In the genomic region with DNA sequence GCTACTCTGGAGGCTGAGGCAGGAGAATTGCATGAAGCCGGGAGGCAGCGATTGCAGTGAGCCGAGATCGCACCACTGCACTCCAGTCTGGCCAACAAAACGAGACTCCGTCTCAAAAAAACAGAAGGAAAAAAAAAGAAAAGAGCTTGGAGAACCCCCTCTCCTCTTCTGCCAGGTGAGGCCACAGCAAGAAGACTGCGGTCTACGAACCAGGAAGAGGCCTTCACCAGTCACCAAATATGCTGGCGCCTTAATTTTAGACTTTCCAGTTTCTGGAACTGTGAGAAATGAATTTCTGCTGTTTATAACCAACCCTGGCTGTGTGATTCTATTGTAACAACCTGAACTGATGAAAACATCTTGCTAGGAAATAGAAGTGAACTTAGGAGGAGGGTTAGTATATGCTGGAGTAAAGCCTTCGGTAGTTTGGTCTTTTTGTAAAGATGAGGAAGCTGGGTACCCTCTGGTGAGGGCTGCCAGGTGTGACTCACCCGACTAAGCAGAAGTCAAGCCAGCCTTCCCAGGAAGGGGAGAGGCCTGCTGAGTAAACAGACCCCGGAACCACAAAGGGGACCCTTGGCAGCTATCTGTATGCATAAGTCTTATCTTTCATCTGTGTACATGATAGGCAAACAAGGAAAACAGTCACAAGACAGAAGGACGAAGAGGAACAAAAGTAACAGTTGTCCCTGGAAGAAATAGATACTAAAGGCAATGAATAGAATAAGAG, we compare ENCODE assay signal across 9 cellular contexts.
DNase-seq lines count a peak whose midpoint lies in the region; ATAC-seq and TF ChIP-seq lines count a peak whose summit lies in the region.
"Had no signal": no experiment of that assay in that cellular context is flagged by ENCODE, and none has a peak within 500 bp of the region (broad histone marks: within the 10 kb centered on the region; RNA-seq: fewer than 3 reads in every experiment).

No MANE protein-coding gene starts in this region.

- no peaks in the 10 kb centered on the region for H4K20me1 ChIP-seq in smooth muscle cell (ENCODE audit: low read depth)
- H4K20me1 ChIP-seq in hepatocyte (ENCODE audit: insufficient read depth, poor library complexity, severe bottlenecking) = no peaks in the 10 kb centered on the region

- no peak overlapping the region for H3K27ac ChIP-seq in smooth muscle cell (ENCODE audit: low read depth)
- H3K27ac ChIP-seq in hepatocyte = no peak overlapping the region

- peak overlapping the region; percentile 37 for H3K4me3 Mint-ChIP-seq in activated CD4-positive, alpha-beta T cell treated with anti-CD3 and anti-CD28 coated beads, Interleukin-2, amount 10 ng/mL, durations not matched to agents 7 days and 5 days
- peak overlapping the region; percentile 51 for H3K4me3 Mint-ChIP-seq in stimulated activated effector memory CD8-positive, alpha-beta T cell treated with anti-CD3 and anti-CD28 coated beads, Interleukin-12 subunit alpha, Interleukin-12 subunit beta, amount 100 ng/mL, for 72 hours

- H3F3A ChIP-seq in smooth muscle cell (ENCODE audit: low read depth) = peaks cover 6% of the 10 kb centered on the region

- no peaks in the 10 kb centered on the region for H3K9me3 ChIP-seq in smooth muscle cell (replicated peaks; ENCODE audit: low read depth)
- no peaks in the 10 kb centered on the region for H3K9me3 ChIP-seq in hepatocyte (ENCODE audit: low read depth)

- TF ChIP-seq CTCF in smooth muscle cell (IDR thresholded peaks at IDR 0.05; ENCODE audit: borderline replicate concordance, insufficient read depth, poor library complexity, severe bottlenecking) (no peak), hepatocyte (IDR thresholded peaks at IDR 0.05; ENCODE audit: poor library complexity) (no peak)

- DNase-seq in activated CD4-positive, alpha-beta T cell treated with anti-CD3 and anti-CD28 coated beads, Interleukin-2, amount 10 ng/mL, durations not matched to agents 7 days and 5 days = no peak
- no peak for DNase-seq in activated CD4-positive, alpha-beta T cell treated with anti-CD3 and anti-CD28 coated beads, Interleukin-2, amount 50 U/mL, for 4 hours
- DNase-seq in MV-4-11 (lab: John Stamatoyannopoulos, UW) (peak; percentile 48), smooth muscle cell (lab: John Stamatoyannopoulos, UW; ENCODE audit: unreplicated experiment) (no peak), hepatocyte (ENCODE audit: low spot score) (no peak), amygdala (lab: John Stamatoyannopoulos, UW) (no peak)
- no peak for DNase-seq in activated naive CD4-positive, alpha-beta T cell treated with anti-CD3 and anti-CD28 coated beads, Interleukin-2, amount 50 U/mL, for 72 hours (ENCODE audit: low spot score in 2 of 2)
- DNase-seq in stimulated activated effector memory CD8-positive, alpha-beta T cell treated with anti-CD3 and anti-CD28 coated beads, Interleukin-12 subunit alpha, Interleukin-12 subunit beta, amount 100 ng/mL, for 72 hours (ENCODE audit: low spot score in 2 of 2) = no peak
- DNase-seq: central memory CD4-positive, alpha-beta T cell had no signal

- H3K36me3 ChIP-seq in smooth muscle cell (ENCODE audit: low read depth) (no peaks in the 10 kb centered on the region), hepatocyte (replicated peaks; ENCODE audit: insufficient read depth, low read depth) (no peaks in the 10 kb centered on the region)

- no peaks in the 10 kb centered on the region for H3K79me2 ChIP-seq in smooth muscle cell (ENCODE audit: low read depth)
- no peaks in the 10 kb centered on the region for H3K79me2 ChIP-seq in hepatocyte

- no peak overlapping the region for H3K4me3 ChIP-seq in smooth muscle cell
- H3K4me3 ChIP-seq in hepatocyte = no peak overlapping the region

- H3K9me2 ChIP-seq in hepatocyte (replicated peaks; ENCODE audit: insufficient read depth) = no peaks in the 10 kb centered on the region

- POLR2A ChIA-PET in activated CD4-positive, alpha-beta T cell treated with anti-CD3 and anti-CD28 coated beads, Interleukin-2, amount 10 ng/mL, durations not matched to agents 7 days and 5 days (lab: Charles Lee) = interaction anchor here (0.7 kb wide), 1 partner anchor 49 kb away, joined by 3 read pairs; no protein-coding TSS in a partner anchor

- CTCF ChIA-PET in activated CD4-positive, alpha-beta T cell treated with anti-CD3 and anti-CD28 coated beads, Interleukin-2, amount 10 ng/mL, durations not matched to agents 7 days and 5 days (lab: Charles Lee) = interaction anchor here (0.6 to 1.4 kb wide), 3 partner anchors 13 to 502 kb away, joined by 3 to 5 read pairs (median 4); no protein-coding TSS in a partner anchor

- no peak overlapping the region for H3K4me2 ChIP-seq in smooth muscle cell
- H3K4me2 ChIP-seq in hepatocyte = no peak overlapping the region

- peak overlapping the region; percentile 92 for H3K27ac Mint-ChIP-seq in activated CD4-positive, alpha-beta T cell treated with anti-CD3 and anti-CD28 coated beads, Interleukin-2, amount 10 ng/mL, durations not matched to agents 7 days and 5 days
- peak overlapping the region; percentile 76 for H3K27ac Mint-ChIP-seq in activated naive CD4-positive, alpha-beta T cell treated with anti-CD3 and anti-CD28 coated beads, Interleukin-2, amount 50 U/mL, for 72 hours
- peak overlapping the region; percentile 70 for H3K27ac Mint-ChIP-seq in stimulated activated effector memory CD8-positive, alpha-beta T cell treated with anti-CD3 and anti-CD28 coated beads, Interleukin-12 subunit alpha, Interleukin-12 subunit beta, amount 100 ng/mL, for 72 hours

- peak in 1 of 2 donors; percentile 58 for ATAC-seq in activated naive CD4-positive, alpha-beta T cell treated with anti-CD3 and anti-CD28 coated beads, Interleukin-2, amount 50 U/mL, for 72 hours
- ATAC-seq in stimulated activated effector memory CD8-positive, alpha-beta T cell treated with anti-CD3 and anti-CD28 coated beads, Interleukin-12 subunit alpha, Interleukin-12 subunit beta, amount 100 ng/mL, for 72 hours = peak; percentile 72

- H3K4me1 ChIP-seq in smooth muscle cell (ENCODE audit: low read depth) (peaks cover 8% of the 10 kb centered on the region), hepatocyte (ENCODE audit: insufficient read depth) (no peaks in the 10 kb centered on the region)

- H3K27me3 ChIP-seq in smooth muscle cell (ENCODE audit: low read depth) (no peaks in the 10 kb centered on the region), hepatocyte (no peaks in the 10 kb centered on the region)

- H3K27me3 Mint-ChIP-seq in activated CD4-positive, alpha-beta T cell treated with anti-CD3 and anti-CD28 coated beads, Interleukin-2, amount 10 ng/mL, durations not matched to agents 7 days and 5 days = peaks cover 5% of the 10 kb centered on the region

- H2AFZ ChIP-seq in smooth muscle cell (ENCODE audit: low read depth) = no peak overlapping the region
- no peak overlapping the region for H2AFZ ChIP-seq in hepatocyte

- no peak overlapping the region for H3K9ac ChIP-seq in smooth muscle cell (ENCODE audit: low read depth)

- H3K36me3 Mint-ChIP-seq in activated CD4-positive, alpha-beta T cell treated with anti-CD3 and anti-CD28 coated beads, Interleukin-2, amount 10 ng/mL, durations not matched to agents 7 days and 5 days (ENCODE audit: low read depth) = peaks cover 27% of the 10 kb centered on the region
- H3K36me3 Mint-ChIP-seq in activated naive CD4-positive, alpha-beta T cell treated with anti-CD3 and anti-CD28 coated beads, Interleukin-2, amount 50 U/mL, for 72 hours = peaks cover 11 to 26% of the 10 kb centered on the region in 2 donors
- H3K36me3 Mint-ChIP-seq in stimulated activated effector memory CD8-positive, alpha-beta T cell treated with anti-CD3 and anti-CD28 coated beads, Interleukin-12 subunit alpha, Interleukin-12 subunit beta, amount 100 ng/mL, for 72 hours = no peaks in the 10 kb centered on the region

- H3K4me1 Mint-ChIP-seq in activated CD4-positive, alpha-beta T cell treated with anti-CD3 and anti-CD28 coated beads, Interleukin-2, amount 10 ng/mL, durations not matched to agents 7 days and 5 days = peaks cover 43% of the 10 kb centered on the region
- H3K4me1 Mint-ChIP-seq in stimulated activated effector memory CD8-positive, alpha-beta T cell treated with anti-CD3 and anti-CD28 coated beads, Interleukin-12 subunit alpha, Interleukin-12 subunit beta, amount 100 ng/mL, for 72 hours = peaks cover 34% of the 10 kb centered on the region

- 80% methylated on average over 13 of the region's 13 CpGs for WGBS in smooth muscle cell (ENCODE audit: low lambda C conversion rate)
- 76% methylated on average over 13 of the region's 13 CpGs for WGBS in hepatocyte (ENCODE audit: low lambda C conversion rate, missing lambda C conversion rate)

- H3K9me3 Mint-ChIP-seq in activated CD4-positive, alpha-beta T cell treated with anti-CD3 and anti-CD28 coated beads, Interleukin-2, amount 10 ng/mL, durations not matched to agents 7 days and 5 days = peaks cover 29% of the 10 kb centered on the region
- H3K9me3 Mint-ChIP-seq in activated naive CD4-positive, alpha-beta T cell treated with anti-CD3 and anti-CD28 coated beads, Interleukin-2, amount 50 U/mL, for 72 hours = peaks cover 9 to 28% of the 10 kb centered on the region in 2 donors
- H3K9me3 Mint-ChIP-seq in stimulated activated effector memory CD8-positive, alpha-beta T cell treated with anti-CD3 and anti-CD28 coated beads, Interleukin-12 subunit alpha, Interleukin-12 subunit beta, amount 100 ng/mL, for 72 hours = peaks cover 18% of the 10 kb centered on the region
